Comparison of ENCODE assay signal across 10 cellular contexts in the genomic region with DNA sequence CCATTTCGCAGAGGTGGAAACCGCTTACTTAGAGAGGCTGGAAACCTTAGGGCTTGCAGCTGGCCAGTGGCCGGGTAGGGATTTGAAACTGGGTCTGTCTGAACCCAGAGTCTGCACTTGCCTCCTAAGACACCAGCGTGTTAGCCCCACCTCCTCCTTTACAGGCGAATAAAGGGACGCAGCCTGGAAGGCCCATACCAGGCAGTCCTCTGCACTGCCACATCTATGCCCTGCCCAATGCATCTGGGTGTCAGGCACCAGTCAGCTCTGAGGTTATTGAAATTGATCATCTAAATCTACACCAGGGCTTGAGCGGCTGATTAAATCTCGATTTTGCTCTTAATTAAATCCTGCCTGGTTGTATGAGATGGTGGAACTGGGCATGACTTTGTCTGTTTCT. TPM values are rescaled to one million over a fixed set of nuclear protein-coding genes. Genes with fewer than 3 reads are reported as not detected.
DNase-seq lines count a peak whose midpoint lies in the region; FAIRE-seq and TF ChIP-seq lines count a peak whose summit lies in the region.
"Had no signal": no experiment of that assay in that cellular context is flagged by ENCODE, and none has a peak within 500 bp of the region (broad histone marks: within the 10 kb centered on the region; RNA-seq: fewer than 3 reads in every experiment).

No MANE protein-coding gene starts in this region.

- peaks cover 11 to 22% of the 10 kb centered on the region in 2 experiments for H3K4me1 Mint-ChIP-seq in H9
- peaks cover 4% of the 10 kb centered on the region for H3K4me1 Mint-ChIP-seq in osteocyte (ENCODE audit: unreplicated experiment)

- no peak for TF ChIP-seq POLR2A in H1 (IDR thresholded peaks at IDR 0.05; ENCODE audit: control extremely low read depth in 1 of 2, low read depth in 2 of 2, low read length in 2 of 2)

- no peaks in the 10 kb centered on the region; the same call in 1 of the 2 replicates for H3K4me1 ChIP-seq in H9 (ENCODE audit: insufficient read depth, low read length)
- H3K4me1 ChIP-seq in H1 (replicated peaks in 1 of 4; ENCODE audit: control insufficient read depth in 3 of 4, insufficient read depth in 4 of 4, low read length in 3 of 4), result peaks cover 0 to 4% (median 2%) of the 10 kb centered on the region in 4 experiments; a peak in 4 of 7 replicates

- H2AK5ac ChIP-seq in H9 (ENCODE audit: insufficient read length, low read length) (no peak overlapping the region), H1 (ENCODE audit: low read depth, low read length) (no peak overlapping the region)

- H3K14ac ChIP-seq in H9 (ENCODE audit: insufficient read depth, low read length), result no peak overlapping the region
- H3K14ac ChIP-seq in H1 (ENCODE audit: insufficient read length), result no peak overlapping the region

- peak overlapping the region; percentile 53 to 75 (median 60); a peak in 7 of 8 replicates for H3K4me3 ChIP-seq in H1 (ENCODE audit: extremely low read depth in 1 of 4, insufficient read depth in 2 of 4, low read depth in 3 of 4, low read length in 4 of 4)

- peak; percentile 66 for DNase-seq in H9
- DNase-seq in H1 (ENCODE audit: low read depth in 1 of 2, low spot score in 2 of 2), result no peak
- DNase-seq in osteocyte (ENCODE audit: extremely low spot score, unreplicated experiment), result no peak
- no peak for DNase-seq in UCSD-AML1 (lab: John Stamatoyannopoulos, UW; ENCODE audit: unreplicated experiment)
- DNase-seq in NCI-H2081 treated with DMSO at 0.1 percent for 48 hours (lab: John Stamatoyannopoulos, UW), result no peak
- no peak for DNase-seq in glomerular visceral epithelial cell (ENCODE audit: extremely low spot score)
- DNase-seq: DMS153; effector CD4-positive, alpha-beta T cell had no signal

- no peak for TF ChIP-seq RAD21 in H1 (IDR thresholded peaks at IDR 0.05 in 1 of 2, conservative IDR thresholded peaks at IDR 0.05 in 1 of 2; ENCODE audit: low read depth in 2 of 2, low read length in 2 of 2)

- CTCF ChIA-PET in H1 (lab: Charles Lee; ENCODE audit: partially characterized antibody), result interaction anchor here (0.6 to 22.7 kb wide), 17 partner anchors 9 to 520 kb away, joined by 3 to 416 read pairs (median 4); a partner anchor contains a TSS

- H3K18ac ChIP-seq in H9 (ENCODE audit: insufficient read length, low read depth, low read length) (no peak overlapping the region), H1 (ENCODE audit: extremely low read depth, low read length) (no peak overlapping the region)

- H3K9me3 ChIP-seq in H9 (ENCODE audit: control insufficient read depth, low read depth, low read length), result no peaks in the 10 kb centered on the region
- H3K9me3 ChIP-seq in H1 (ENCODE audit: insufficient read depth in 2 of 2, low read depth in 1 of 2, low read length in 1 of 2), result no peaks in the 10 kb centered on the region

- no CpG with 5 or more reads among the region's 8 CpGs for WGBS in H9 (ENCODE audit: extremely low coverage, insufficient read length, low lambda C conversion rate)
- 29% methylated on average over 8 of the region's 8 CpGs; no CpG with 5 or more reads in 1 of the 2 experiments for WGBS in H1 (ENCODE audit: extremely low coverage in 1 of 2, insufficient coverage in 1 of 2, insufficient read length in 1 of 2, insufficient replicate concordance in 2 of 2, low coverage in 1 of 2, low lambda C conversion rate in 2 of 2, missing lambda C conversion rate in 1 of 2), 2 experiments

- H3K56ac ChIP-seq in H9 (ENCODE audit: insufficient read length, low read depth, low read length), result no peak overlapping the region
- no peak overlapping the region for H3K56ac ChIP-seq in H1 (replicated peaks; ENCODE audit: insufficient read length, low read depth, low read length)

- H3K79me2 ChIP-seq in H9 (ENCODE audit: insufficient read depth, low read length) (no peaks in the 10 kb centered on the region), H1 (ENCODE audit: control insufficient read depth in 1 of 2, insufficient read depth in 2 of 2, low read length in 2 of 2) (no peaks in the 10 kb centered on the region)

- H3K27ac Mint-ChIP-seq in H9, result no peak overlapping the region
- no peak overlapping the region for H3K27ac Mint-ChIP-seq in osteocyte (ENCODE audit: unreplicated experiment)
- H3K27ac Mint-ChIP-seq: activated CD4-positive, alpha-beta T cell treated with anti-CD3 and anti-CD28 coated beads for 36 hours; activated naive CD4-positive, alpha-beta T cell treated with anti-CD3 and anti-CD28 coated beads, Interleukin-2, amount 50 U/mL, for 72 hours had no signal

- H3T11ph ChIP-seq in H9 (ENCODE audit: low read length), result no peak overlapping the region

- H4K5ac ChIP-seq in H9 (ENCODE audit: insufficient read length, low read depth, low read length), result no peak overlapping the region
- no peak overlapping the region for H4K5ac ChIP-seq in H1 (ENCODE audit: insufficient read length, low read depth, low read length)

- peaks cover 3% of the 10 kb centered on the region; the same call in 1 of the 2 replicates for H3K27me3 ChIP-seq in H9 (ENCODE audit: insufficient read depth, low read length)
- H3K27me3 ChIP-seq in H1 (replicated peaks in 1 of 4; ENCODE audit: control insufficient read depth in 3 of 4, extremely low read depth in 1 of 4, insufficient read depth in 3 of 4, low read length in 3 of 4), result peaks cover 0 to 5% (median 4%) of the 10 kb centered on the region in 4 experiments; a peak in 3 of 7 replicates

- TF ChIP-seq EP300 in H1 (IDR thresholded peaks at IDR 0.05; ENCODE audit: borderline replicate concordance in 1 of 2, low read depth in 2 of 2, low read length in 2 of 2), result no peak

- H2BK15ac ChIP-seq in H9 (ENCODE audit: low read depth, low read length) (no peak overlapping the region), H1 (ENCODE audit: low read length) (no peak overlapping the region)

- H3K23ac ChIP-seq in H9 (ENCODE audit: insufficient read length, low read depth, low read length), result no peak overlapping the region
- H3K23ac ChIP-seq in H1 (ENCODE audit: insufficient read length), result no peak overlapping the region

- H3K79me1 ChIP-seq in H9 (ENCODE audit: insufficient read depth, low read depth, low read length, poor library complexity, severe bottlenecking), result no peaks in the 10 kb centered on the region
- no peaks in the 10 kb centered on the region for H3K79me1 ChIP-seq in H1 (ENCODE audit: low read depth, low read length)

- TF ChIP-seq CTCF in H9 (conservative IDR thresholded peaks at IDR 0.05) (no peak), H1 (IDR thresholded peaks at IDR 0.05; ENCODE audit: control extremely low read depth in 1 of 3, insufficient read depth in 1 of 3, low read depth in 1 of 3, low read length in 3 of 3) (no peak), osteocyte (IDR thresholded peaks at IDR 0.05) (no peak)

- H4K8ac ChIP-seq in H9 (replicated peaks; ENCODE audit: insufficient read length, low read depth, low read length) (no peak overlapping the region), H1 (ENCODE audit: extremely low read depth, insufficient read depth, low read length) (no peak overlapping the region)

- H4K91ac ChIP-seq in H9 (ENCODE audit: insufficient read length, low read depth, low read length), result no peak overlapping the region
- no peak overlapping the region for H4K91ac ChIP-seq in H1 (replicated peaks; ENCODE audit: insufficient read length, low read length)

- H3K4ac ChIP-seq in H9 (ENCODE audit: low read depth, low read length), result no peak overlapping the region
- no peak overlapping the region for H3K4ac ChIP-seq in H1 (replicated peaks; ENCODE audit: insufficient read length, low read depth, low read length)

- H3K4me3 Mint-ChIP-seq in H9, result peak overlapping the region; percentile 73 to 77
- peak overlapping the region; percentile 55 for H3K4me3 Mint-ChIP-seq in osteocyte (ENCODE audit: unreplicated experiment)
- H3K4me3 Mint-ChIP-seq: activated CD4-positive, alpha-beta T cell treated with anti-CD3 and anti-CD28 coated beads for 36 hours had no signal

- no peaks in the 10 kb centered on the region for H4K20me1 ChIP-seq in H9 (ENCODE audit: control insufficient read depth, insufficient read depth, insufficient read length)
- no peaks in the 10 kb centered on the region for H4K20me1 ChIP-seq in H1 (replicated peaks in 1 of 2; ENCODE audit: control insufficient read depth in 1 of 2, insufficient read depth in 2 of 2, low read length in 2 of 2)

- no peaks in the 10 kb centered on the region for H3K36me3 ChIP-seq in H1 (ENCODE audit: control insufficient read depth in 2 of 4, insufficient read depth in 4 of 4, low read length in 3 of 4)

- H2BK12ac ChIP-seq in H9 (ENCODE audit: insufficient read length, low read depth, low read length) (no peak overlapping the region), H1 (ENCODE audit: low read depth, low read length) (no peak overlapping the region)

- peak overlapping the region; percentile 35 for H3K4me2 ChIP-seq in H9 (ENCODE audit: insufficient read depth, insufficient read length, low read length)
- H3K4me2 ChIP-seq in H1 (ENCODE audit: insufficient read depth in 1 of 2, low read depth in 2 of 2, low read length in 2 of 2), result peak overlapping the region; percentile 59 to 89

- H3K27ac ChIP-seq in H9 (ENCODE audit: insufficient read length, low read depth, low read length), result no peak overlapping the region
- H3K27ac ChIP-seq in H1 (ENCODE audit: low read depth, low read length), result no peak overlapping the region

- H2BK120ac ChIP-seq in H9 (ENCODE audit: low read depth, low read length, poor library complexity, severe bottlenecking), result no peak overlapping the region
- H2BK120ac ChIP-seq in H1 (replicated peaks; ENCODE audit: low read depth, low read length), result no peak overlapping the region

- H3K27me3 Mint-ChIP-seq in H9 (ENCODE audit: low read depth) (peaks cover 45% of the 10 kb centered on the region), osteocyte (ENCODE audit: unreplicated experiment) (peaks cover 63% of the 10 kb centered on the region)

- H3K9me3 Mint-ChIP-seq in H9 (no peaks in the 10 kb centered on the region), osteocyte (ENCODE audit: unreplicated experiment) (no peaks in the 10 kb centered on the region)
- H3K9me3 Mint-ChIP-seq: activated naive CD4-positive, alpha-beta T cell treated with anti-CD3 and anti-CD28 coated beads, Interleukin-2, amount 50 U/mL, for 72 hours had no signal

- H3K23me2 ChIP-seq in H9 (ENCODE audit: insufficient read length, low read depth, low read length, poor library complexity, severe bottlenecking) (peaks cover 5% of the 10 kb centered on the region), H1 (ENCODE audit: low read depth, low read length) (peaks cover 6% of the 10 kb centered on the region)

- H3K9ac ChIP-seq in H9 (ENCODE audit: extremely low read depth, insufficient read length, low read length) (no peak overlapping the region), H1 (replicated peaks in 1 of 4; ENCODE audit: extremely low read depth in 1 of 4, low read depth in 3 of 4, low read length in 3 of 4) (no peak overlapping the region)

- no peak for FAIRE-seq in H1 (lab: Jason Lieb, UNC)

- H3K36me3 Mint-ChIP-seq in H9 (ENCODE audit: insufficient read depth in 1 of 3, low read depth in 3 of 3) (no peaks in the 10 kb centered on the region; a peak in 1 of 7 replicates), osteocyte (ENCODE audit: unreplicated experiment) (no peaks in the 10 kb centered on the region)
- H3K36me3 Mint-ChIP-seq: activated naive CD4-positive, alpha-beta T cell treated with anti-CD3 and anti-CD28 coated beads, Interleukin-2, amount 50 U/mL, for 72 hours had no signal

- POLR2A ChIA-PET in H1 (lab: Charles Lee; ENCODE audit: partially characterized antibody), result interaction anchor here (1.8 to 1.9 kb wide), 2 partner anchors 32 to 41 kb away, joined by 5 to 9 read pairs; a partner anchor contains a TSS

- H2AFZ ChIP-seq in H9 (ENCODE audit: low read length) (peak overlapping the region; percentile 69), H1 (ENCODE audit: low read length) (peak overlapping the region; percentile 70; the same call in 1 of the 2 replicates)

- no peak overlapping the region for H2BK20ac ChIP-seq in H9 (ENCODE audit: low read depth, low read length, poor library complexity, severe bottlenecking)
- H2BK20ac ChIP-seq in H1 (ENCODE audit: low read length), result no peak overlapping the region

- no peak overlapping the region for H2BK5ac ChIP-seq in H9 (ENCODE audit: insufficient read length, low read length)
- no peak overlapping the region for H2BK5ac ChIP-seq in H1 (ENCODE audit: low read depth, low read length)

RNA-seq across cellular contexts. Expression of a gene that starts 19.9 kb away (rescaled TPM):
- total RNA-seq in H9 (2021), result 3.7 and 4.1 TPM in 2 replicates
- total RNA-seq in H1 (2021; fragmentation: NEBNext Ultra II Directional; extraction: Animal tissue kit (Norgen Biotek cat#: 25700)), result 5.1 TPM in 2 replicates
- 4.0 and 4.4 TPM in 2 replicates for polyA plus RNA-seq in H1 (2011; rRNA removed)
- 3.6 TPM for polyA plus RNA-seq in H1 (2011; cell fraction: cytosol; rRNA removed)
- polyA plus RNA-seq in H1 (2011; cell fraction: nucleus; rRNA removed), result 3.8 TPM
- 2.8 to 4.0 TPM (median 3.4 TPM) in 4 replicates for polyA plus RNA-seq in H1 (2012, experiment 1 of 2)
- 3.3 TPM for polyA plus RNA-seq in H1 (2012, experiment 2 of 2)
- polyA plus RNA-seq in H1 (2013, experiment 1 of 2), result 5.2 TPM
- 4.9 TPM for polyA plus RNA-seq in H1 (2013, experiment 2 of 2)
- polyA minus RNA-seq in H1 (2011; rRNA and poly(A)+ RNA removed), result 3.0 TPM in 2 replicates
- 5.0 TPM for polyA minus RNA-seq in H1 (2011; cell fraction: cytosol; rRNA and poly(A)+ RNA removed)
- 5.1 TPM for polyA minus RNA-seq in H1 (2011; cell fraction: nucleus; rRNA and poly(A)+ RNA removed)
- total RNA-seq in osteocyte, result 0.29 and 0.78 TPM in 2 replicates

RNA-seq across cellular contexts. Expression of a gene that starts 30.2 kb away (rescaled TPM):
- total RNA-seq in H9 (2021), result 18.6 and 21.1 TPM in 2 replicates
- 16.1 and 20.9 TPM in 2 replicates for total RNA-seq in H1 (2021; fragmentation: NEBNext Ultra II Directional; extraction: Animal tissue kit (Norgen Biotek cat#: 25700))
- polyA plus RNA-seq in H1 (2011; rRNA removed), result 44.7 and 55.6 TPM in 2 replicates
- polyA plus RNA-seq in H1 (2011; cell fraction: cytosol; rRNA removed), result 54.3 TPM
- polyA plus RNA-seq in H1 (2011; cell fraction: nucleus; rRNA removed), result 44.7 TPM
- 23.2 to 36.4 TPM (median 32.3 TPM) in 4 replicates for polyA plus RNA-seq in H1 (2012, experiment 1 of 2)
- 27.4 TPM for polyA plus RNA-seq in H1 (2012, experiment 2 of 2)
- polyA plus RNA-seq in H1 (2013, experiment 1 of 2), result 23.1 TPM
- polyA plus RNA-seq in H1 (2013, experiment 2 of 2), result 24.7 TPM
- polyA minus RNA-seq in H1 (2011; rRNA and poly(A)+ RNA removed), result 35.1 and 40.3 TPM in 2 replicates
- polyA minus RNA-seq in H1 (2011; cell fraction: cytosol; rRNA and poly(A)+ RNA removed), result 21.0 TPM
- polyA minus RNA-seq in H1 (2011; cell fraction: nucleus; rRNA and poly(A)+ RNA removed), result 20.2 TPM
- total RNA-seq in osteocyte, result 21.7 and 23.6 TPM in 2 replicates

RNA-seq across cellular contexts. Expression of a gene that starts 30.8 kb away (rescaled TPM):
- total RNA-seq in H9 (2021) (1.7 and 2.0 TPM in 2 replicates), osteocyte (not detected in 2 replicates)
- total RNA-seq in H1 (2021; fragmentation: NEBNext Ultra II Directional; extraction: Animal tissue kit (Norgen Biotek cat#: 25700)), result 0.42 and 0.93 TPM in 2 replicates
- polyA plus RNA-seq in H1 (2011; rRNA removed), result 2.7 and 3.4 TPM in 2 replicates
- polyA plus RNA-seq in H1 (2011; cell fraction: cytosol; rRNA removed), result 1.0 TPM
- polyA plus RNA-seq in H1 (2011; cell fraction: nucleus; rRNA removed), result 2.4 TPM
- 1.0 to 3.2 TPM (median 1.7 TPM) in 4 replicates for polyA plus RNA-seq in H1 (2012, experiment 1 of 2)
- polyA plus RNA-seq in H1 (2012, experiment 2 of 2), result 2.4 TPM
- polyA plus RNA-seq in H1 (2013, experiment 1 of 2), result 3.9 TPM
- polyA plus RNA-seq in H1 (2013, experiment 2 of 2), result 4.8 TPM
- polyA minus RNA-seq in H1 (2011; rRNA and poly(A)+ RNA removed), result 0.57 TPM in 1 of 2 replicates, not detected in the other
- polyA minus RNA-seq in H1 (2011; cell fraction: cytosol; rRNA and poly(A)+ RNA removed), result not detected
- polyA minus RNA-seq in H1 (2011; cell fraction: nucleus; rRNA and poly(A)+ RNA removed), result not detected
- total RNA-seq: activated CD4-positive, alpha-beta T cell treated with anti-CD3 and anti-CD28 coated beads for 36 hours; activated naive CD4-positive, alpha-beta T cell treated with anti-CD3 and anti-CD28 coated beads, Interleukin-2, amount 50 U/mL, for 72 hours had no signal

RNA-seq across cellular contexts. Expression of a gene that starts 42.2 kb away (rescaled TPM):
- total RNA-seq in H9 (2021) (0.59 TPM in 1 of 2 replicates, not detected in the other), osteocyte (not detected in 2 replicates)
- total RNA-seq in H1 (2021; fragmentation: NEBNext Ultra II Directional; extraction: Animal tissue kit (Norgen Biotek cat#: 25700)), result not detected in 2 replicates
- 0.26 TPM in 1 of 2 replicates, not detected in the other for polyA plus RNA-seq in H1 (2011; rRNA removed)
- polyA plus RNA-seq in H1 (2011; cell fraction: cytosol; rRNA removed), result 0.31 TPM
- 0.51 TPM for polyA plus RNA-seq in H1 (2011; cell fraction: nucleus; rRNA removed)
- polyA plus RNA-seq in H1 (2012, experiment 1 of 2), result not detected in 4 replicates
- polyA plus RNA-seq in H1 (2012, experiment 2 of 2), result not detected
- polyA plus RNA-seq in H1 (2013, experiment 1 of 2), result 0.26 TPM
- 0.42 TPM for polyA plus RNA-seq in H1 (2013, experiment 2 of 2)
- not detected in 2 replicates for polyA minus RNA-seq in H1 (2011; rRNA and poly(A)+ RNA removed)
- not detected for polyA minus RNA-seq in H1 (2011; cell fraction: cytosol; rRNA and poly(A)+ RNA removed)
- polyA minus RNA-seq in H1 (2011; cell fraction: nucleus; rRNA and poly(A)+ RNA removed), result not detected
- total RNA-seq: activated CD4-positive, alpha-beta T cell treated with anti-CD3 and anti-CD28 coated beads for 36 hours; activated naive CD4-positive, alpha-beta T cell treated with anti-CD3 and anti-CD28 coated beads, Interleukin-2, amount 50 U/mL, for 72 hours had no signal
